In genomic region chr7:129825005-129825553, GRCh38 we compare ENCODE assay signal across 2 cellular contexts.
TF ChIP-seq lines count a peak whose summit lies in the region.

No MANE protein-coding gene starts in this region.

TF ChIP-seq in HEK293, 187 proteins besides CTCF, POLR2A, EP300 and RAD21 (continued from another document and continues in another):
- TF ChIP-seq, protein P1, sequence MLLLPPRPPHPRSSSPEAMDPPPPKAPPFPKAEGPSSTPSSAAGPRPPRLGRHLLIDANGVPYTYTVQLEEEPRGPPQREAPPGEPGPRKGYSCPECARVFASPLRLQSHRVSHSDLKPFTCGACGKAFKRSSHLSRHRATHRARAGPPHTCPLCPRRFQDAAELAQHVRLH (tag by site-specific recombination; IDR thresholded peaks at IDR 0.05), result peak; percentile 93
- TF ChIP-seq ZXDB (tag by site-specific recombination; IDR thresholded peaks at IDR 0.05) (peak; percentile 88), ZNF16 (tag by site-specific recombination; IDR thresholded peaks at IDR 0.05; ENCODE audit: low read depth) (peak; percentile 52; the same call in 1 of the 2 replicates), YY1 (tag by site-specific recombination; IDR thresholded peaks at IDR 0.05) (no peak; the same call in 1 of the 2 replicates), SP2 (tag by site-specific recombination; IDR thresholded peaks at IDR 0.05) (peak; percentile 90), ZNF404 (tag by site-specific recombination; IDR thresholded peaks at IDR 0.05) (no peak), MYNN (tag by site-specific recombination; IDR thresholded peaks at IDR 0.05; ENCODE audit: borderline replicate concordance) (no peak), ZNF341 (tag by site-specific recombination; IDR thresholded peaks at IDR 0.05; ENCODE audit: low read depth) (no peak), ZNF335 (tag by site-specific recombination; conservative IDR thresholded peaks at IDR 0.05) (no peak), ZNF792 (tag by site-specific recombination; IDR thresholded peaks at IDR 0.05) (no peak), ZNF501 (tag by site-specific recombination; IDR thresholded peaks at IDR 0.05) (peak; percentile 23; the same call in 1 of the 2 replicates), SALL2 (tag by site-specific recombination; IDR thresholded peaks at IDR 0.05; ENCODE audit: borderline replicate concordance) (no peak), ZNF561 (tag by site-specific recombination; IDR thresholded peaks at IDR 0.05; ENCODE audit: borderline replicate concordance) (no peak), KLF7 (tag by site-specific recombination; IDR thresholded peaks at IDR 0.05; ENCODE audit: borderline replicate concordance) (peak; percentile 60; the same call in 1 of the 2 replicates), ZNF366 (tag by site-specific recombination; conservative IDR thresholded peaks at IDR 0.05) (peak; percentile 83), HOXC10 (CRISPR knock-in tag; IDR thresholded peaks at IDR 0.05) (0 out of 2 replicates have a peak, but pooled peaks have one; percentile 20), ZFP37 (tag by site-specific recombination; IDR thresholded peaks at IDR 0.05) (no peak), ZNF623 (tag by site-specific recombination; IDR thresholded peaks at IDR 0.05) (no peak), SCRT1 (tag by site-specific recombination; IDR thresholded peaks at IDR 0.05; ENCODE audit: borderline replicate concordance) (no peak), GLIS2 (tag by site-specific recombination; IDR thresholded peaks at IDR 0.05) (no peak), ZBTB21 (tag by site-specific recombination; IDR thresholded peaks at IDR 0.05) (0 out of 2 replicates have a peak, but pooled peaks have one; percentile 5), ZNF670 (tag by site-specific recombination; IDR thresholded peaks at IDR 0.05; ENCODE audit: low read depth) (no peak), ZNF324 (tag by site-specific recombination; IDR thresholded peaks at IDR 0.05) (peak; percentile 24; the same call in 1 of the 2 replicates), ZNF600 (tag by site-specific recombination; IDR thresholded peaks at IDR 0.05) (peak; percentile 28; the same call in 1 of the 2 replicates), ZNF292 (tag by site-specific recombination; IDR thresholded peaks at IDR 0.05; ENCODE audit: borderline replicate concordance, low read depth) (no peak)
- TF ChIP-seq, protein P2, sequence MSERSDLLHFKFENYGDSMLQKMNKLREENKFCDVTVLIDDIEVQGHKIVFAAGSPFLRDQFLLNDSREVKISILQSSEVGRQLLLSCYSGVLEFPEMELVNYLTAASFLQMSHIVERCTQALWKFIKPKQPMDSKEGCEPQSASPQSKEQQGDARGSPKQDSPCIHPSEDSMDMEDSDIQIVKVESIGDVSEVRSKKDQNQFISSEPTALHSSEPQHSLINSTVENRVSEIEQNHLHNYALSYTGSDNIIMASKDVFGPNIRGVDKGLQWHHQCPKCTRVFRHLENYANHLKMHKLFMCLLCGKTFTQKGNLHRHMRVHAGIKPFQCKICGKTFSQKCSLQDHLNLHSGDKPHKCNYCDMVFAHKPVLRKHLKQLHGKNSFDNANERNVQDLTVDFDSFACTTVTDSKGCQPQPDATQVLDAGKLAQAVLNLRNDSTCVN (tag by site-specific recombination; optimal IDR thresholded peaks at IDR 0.05), result peak; percentile 38
- TF ChIP-seq, protein P3, sequence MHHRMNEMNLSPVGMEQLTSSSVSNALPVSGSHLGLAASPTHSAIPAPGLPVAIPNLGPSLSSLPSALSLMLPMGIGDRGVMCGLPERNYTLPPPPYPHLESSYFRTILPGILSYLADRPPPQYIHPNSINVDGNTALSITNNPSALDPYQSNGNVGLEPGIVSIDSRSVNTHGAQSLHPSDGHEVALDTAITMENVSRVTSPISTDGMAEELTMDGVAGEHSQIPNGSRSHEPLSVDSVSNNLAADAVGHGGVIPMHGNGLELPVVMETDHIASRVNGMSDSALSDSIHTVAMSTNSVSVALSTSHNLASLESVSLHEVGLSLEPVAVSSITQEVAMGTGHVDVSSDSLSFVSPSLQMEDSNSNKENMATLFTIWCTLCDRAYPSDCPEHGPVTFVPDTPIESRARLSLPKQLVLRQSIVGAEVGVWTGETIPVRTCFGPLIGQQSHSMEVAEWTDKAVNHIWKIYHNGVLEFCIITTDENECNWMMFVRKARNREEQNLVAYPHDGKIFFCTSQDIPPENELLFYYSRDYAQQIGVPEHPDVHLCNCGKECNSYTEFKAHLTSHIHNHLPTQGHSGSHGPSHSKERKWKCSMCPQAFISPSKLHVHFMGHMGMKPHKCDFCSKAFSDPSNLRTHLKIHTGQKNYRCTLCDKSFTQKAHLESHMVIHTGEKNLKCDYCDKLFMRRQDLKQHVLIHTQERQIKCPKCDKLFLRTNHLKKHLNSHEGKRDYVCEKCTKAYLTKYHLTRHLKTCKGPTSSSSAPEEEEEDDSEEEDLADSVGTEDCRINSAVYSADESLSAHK (tag by site-specific recombination; IDR thresholded peaks at IDR 0.05), result no peak
- TF ChIP-seq, protein P4, sequence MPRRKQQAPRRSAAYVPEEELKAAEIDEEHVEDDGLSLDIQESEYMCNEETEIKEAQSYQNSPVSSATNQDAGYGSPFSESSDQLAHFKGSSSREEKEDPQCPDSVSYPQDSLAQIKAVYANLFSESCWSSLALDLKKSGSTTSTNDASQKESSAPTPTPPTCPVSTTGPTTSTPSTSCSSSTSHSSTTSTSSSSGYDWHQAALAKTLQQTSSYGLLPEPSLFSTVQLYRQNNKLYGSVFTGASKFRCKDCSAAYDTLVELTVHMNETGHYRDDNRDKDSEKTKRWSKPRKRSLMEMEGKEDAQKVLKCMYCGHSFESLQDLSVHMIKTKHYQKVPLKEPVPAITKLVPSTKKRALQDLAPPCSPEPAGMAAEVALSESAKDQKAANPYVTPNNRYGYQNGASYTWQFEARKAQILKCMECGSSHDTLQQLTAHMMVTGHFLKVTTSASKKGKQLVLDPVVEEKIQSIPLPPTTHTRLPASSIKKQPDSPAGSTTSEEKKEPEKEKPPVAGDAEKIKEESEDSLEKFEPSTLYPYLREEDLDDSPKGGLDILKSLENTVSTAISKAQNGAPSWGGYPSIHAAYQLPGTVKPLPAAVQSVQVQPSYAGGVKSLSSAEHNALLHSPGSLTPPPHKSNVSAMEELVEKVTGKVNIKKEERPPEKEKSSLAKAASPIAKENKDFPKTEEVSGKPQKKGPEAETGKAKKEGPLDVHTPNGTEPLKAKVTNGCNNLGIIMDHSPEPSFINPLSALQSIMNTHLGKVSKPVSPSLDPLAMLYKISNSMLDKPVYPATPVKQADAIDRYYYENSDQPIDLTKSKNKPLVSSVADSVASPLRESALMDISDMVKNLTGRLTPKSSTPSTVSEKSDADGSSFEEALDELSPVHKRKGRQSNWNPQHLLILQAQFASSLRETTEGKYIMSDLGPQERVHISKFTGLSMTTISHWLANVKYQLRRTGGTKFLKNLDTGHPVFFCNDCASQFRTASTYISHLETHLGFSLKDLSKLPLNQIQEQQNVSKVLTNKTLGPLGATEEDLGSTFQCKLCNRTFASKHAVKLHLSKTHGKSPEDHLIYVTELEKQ (tag by site-specific recombination; IDR thresholded peaks at IDR 0.05; ENCODE audit: borderline replicate concordance), result no peak

TF ChIP-seq in SK-N-SH, 30 proteins besides CTCF, POLR2A, EP300 and RAD21 (continued from another document):
- TF ChIP-seq IRF3 (IDR thresholded peaks at IDR 0.05; ENCODE audit: low read depth, low read length) (no peak), GATA2 (CRISPR knock-in tag; IDR thresholded peaks at IDR 0.05) (no peak), SIN3A (IDR thresholded peaks at IDR 0.05; ENCODE audit: borderline replicate concordance, low read depth, low read length) (peak; percentile 24; the same call in 1 of the 2 replicates), YY1 (IDR thresholded peaks at IDR 0.05; ENCODE audit: low read depth) (no peak), RFX5 (IDR thresholded peaks at IDR 0.05; ENCODE audit: low read length) (no peak), GABPA (IDR thresholded peaks at IDR 0.05; ENCODE audit: low read depth) (no peak), REST (IDR thresholded peaks at IDR 0.05; ENCODE audit: low read depth, low read length) (no peak), NRF1 (IDR thresholded peaks at IDR 0.05; ENCODE audit: low read depth, low read length) (no peak), MEF2A (IDR thresholded peaks at IDR 0.05; ENCODE audit: borderline replicate concordance, low read depth) (no peak), NFIC (IDR thresholded peaks at IDR 0.05; ENCODE audit: borderline replicate concordance) (peak; percentile 66; the same call in 1 of the 2 replicates)
- TF ChIP-seq, protein P5, sequence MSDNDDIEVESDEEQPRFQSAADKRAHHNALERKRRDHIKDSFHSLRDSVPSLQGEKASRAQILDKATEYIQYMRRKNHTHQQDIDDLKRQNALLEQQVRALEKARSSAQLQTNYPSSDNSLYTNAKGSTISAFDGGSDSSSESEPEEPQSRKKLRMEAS (IDR thresholded peaks at IDR 0.05; ENCODE audit: low read depth), result peak; percentile 90
